Comparison of ENCODE assay signal across 26 cellular contexts in genomic region chr5:173626501-173626812, GRCh38. TPM values are rescaled to one million over a fixed set of nuclear protein-coding genes. Genes with fewer than 3 reads are reported as not detected.
DNase-seq lines count a peak whose midpoint lies in the region; ATAC-seq, FAIRE-seq and TF ChIP-seq lines count a peak whose summit lies in the region.
"Had no signal": no experiment of that assay in that cellular context is flagged by ENCODE, and none has a peak within 500 bp of the region (broad histone marks: within the 10 kb centered on the region; RNA-seq: fewer than 3 reads in every experiment).

No MANE protein-coding gene starts in this region.

- TF ChIP-seq CTCF in uterus (IDR thresholded peaks at IDR 0.05): no peak

- no peaks in the 10 kb centered on the region for H3K4me1 ChIP-seq in uterus
- H3K4me1 ChIP-seq: testis had no signal

- CTCF ChIA-PET in HEK293T (lab: Yijun Ruan, JAX): no interaction called here

- H3K27ac Mint-ChIP-seq in T-helper 17 cell: no peak overlapping the region
- H3K27ac Mint-ChIP-seq: activated naive CD8-positive, alpha-beta T cell; effector memory CD8-positive, alpha-beta T cell; memory B cell had no signal

- no peak overlapping the region for H3K27ac ChIP-seq in uterus
- H3K27ac ChIP-seq: esophagus muscularis mucosa, ovary, testis, VCaP had no signal

- H3K4me1 Mint-ChIP-seq in T-helper 17 cell: peaks cover under 1% of the 10 kb centered on the region

- no peaks in the 10 kb centered on the region for H3K36me3 ChIP-seq in uterus
- H3K36me3 ChIP-seq: esophagus muscularis mucosa, gastrocnemius medialis, ovary had no signal

- POLR2A ChIA-PET in HEK293T (lab: Yijun Ruan, JAX): no interaction called here

- FAIRE-seq in GM19239 (lab: Jason Lieb, UNC): peak; percentile 8
- FAIRE-seq: colon, GM12878, kidney had no signal

- H3K4me3 Mint-ChIP-seq in T-helper 17 cell: peak overlapping the region; percentile 19
- H3K4me3 Mint-ChIP-seq: activated naive CD8-positive, alpha-beta T cell; effector memory CD8-positive, alpha-beta T cell; naive B cell had no signal

- no peaks in the 10 kb centered on the region for H3K9me3 ChIP-seq in T-helper 17 cell (ENCODE audit: control insufficient read depth, low read length, poor library complexity, severe bottlenecking)
- no peaks in the 10 kb centered on the region for H3K9me3 ChIP-seq in uterus
- H3K9me3 ChIP-seq: esophagus muscularis mucosa, gastrocnemius medialis, ovary, SK-N-SH, testis had no signal

- H3K36me3 Mint-ChIP-seq in T-helper 17 cell (ENCODE audit: low read depth): no peaks in the 10 kb centered on the region
- H3K36me3 Mint-ChIP-seq: activated naive CD8-positive, alpha-beta T cell; memory B cell; naive B cell had no signal

- intact Hi-C loops in uterus (cut with DNase I; ENCODE audit: low total_unique reads): no loop called here

- no peak overlapping the region for H3K4me3 ChIP-seq in uterus
- H3K4me3 ChIP-seq: esophagus muscularis mucosa, gastrocnemius medialis, GM12878, ovary, testis had no signal

- no peak for TF ChIP-seq POLR2A in uterus (IDR thresholded peaks at IDR 0.05)

- no peaks in the 10 kb centered on the region for H3K27me3 ChIP-seq in uterus
- H3K27me3 ChIP-seq: gastrocnemius medialis, ovary, testis had no signal

- no peak for DNase-seq in GM19239 (ENCODE audit: insufficient read length, low spot score)
- DNase-seq in T-helper 17 cell: no peak
- DNase-seq in hypothalamus (lab: John Stamatoyannopoulos, UW): peak in 33 of 51 donors; percentile 12 to 78 (median 43)
- peak; percentile 82 for DNase-seq in putamen (ENCODE audit: low spot score)
- no peak for DNase-seq in uterus
- DNase-seq in HEK293T (ENCODE audit: extremely low spot score): no peak
- DNase-seq: activated CD4-positive, alpha-beta T cell treated with anti-CD3 and anti-CD28 coated beads, Interleukin-2, amount 50 U/mL, for 1 hour; DND-41; effector memory CD8-positive, alpha-beta T cell; Kasumi-1; kidney; naive B cell; NCI-H1092; NCI-H2081; NCI-H446 treated with DMSO at 0.1 percent for 48 hours; ovary; SK-N-SH; testis had no signal

- peaks cover 33% of the 10 kb centered on the region for H3K27me3 Mint-ChIP-seq in T-helper 17 cell
- H3K27me3 Mint-ChIP-seq: memory B cell had no signal

- no peak for ATAC-seq in T-helper 17 cell
- no peak for ATAC-seq in HG03342 (IDR thresholded peaks at IDR 0.05; ENCODE audit: unreplicated experiment)
- ATAC-seq: effector memory CD8-positive, alpha-beta T cell had no signal

TF ChIP-seq in HEK293T, 16 proteins besides CTCF, POLR2A, EP300 and RAD21:
- TF ChIP-seq ARNT (IDR thresholded peaks at IDR 0.05) (no peak), BHLHE40 (IDR thresholded peaks at IDR 0.05; ENCODE audit: borderline replicate concordance) (no peak), SP1 (IDR thresholded peaks at IDR 0.05) (no peak), ELF4 (IDR thresholded peaks at IDR 0.05) (no peak), CTBP1 (IDR thresholded peaks at IDR 0.05; ENCODE audit: borderline replicate concordance) (no peak), FOXM1 (IDR thresholded peaks at IDR 0.05; ENCODE audit: borderline replicate concordance) (no peak), LEF1 (IDR thresholded peaks at IDR 0.05; ENCODE audit: borderline replicate concordance) (no peak), FOXA1 (IDR thresholded peaks at IDR 0.05) (no peak), FOXK2 (IDR thresholded peaks at IDR 0.05) (no peak), SUZ12 (IDR thresholded peaks at IDR 0.05) (no peak), NFRKB (IDR thresholded peaks at IDR 0.05) (no peak), HDGF (IDR thresholded peaks at IDR 0.05; ENCODE audit: borderline replicate concordance) (no peak), L3MBTL2 (conservative IDR thresholded peaks at IDR 0.05) (no peak), TARDBP (IDR thresholded peaks at IDR 0.05) (no peak), ZNF384 (IDR thresholded peaks at IDR 0.05) (no peak)
- TF ChIP-seq, protein P1, sequence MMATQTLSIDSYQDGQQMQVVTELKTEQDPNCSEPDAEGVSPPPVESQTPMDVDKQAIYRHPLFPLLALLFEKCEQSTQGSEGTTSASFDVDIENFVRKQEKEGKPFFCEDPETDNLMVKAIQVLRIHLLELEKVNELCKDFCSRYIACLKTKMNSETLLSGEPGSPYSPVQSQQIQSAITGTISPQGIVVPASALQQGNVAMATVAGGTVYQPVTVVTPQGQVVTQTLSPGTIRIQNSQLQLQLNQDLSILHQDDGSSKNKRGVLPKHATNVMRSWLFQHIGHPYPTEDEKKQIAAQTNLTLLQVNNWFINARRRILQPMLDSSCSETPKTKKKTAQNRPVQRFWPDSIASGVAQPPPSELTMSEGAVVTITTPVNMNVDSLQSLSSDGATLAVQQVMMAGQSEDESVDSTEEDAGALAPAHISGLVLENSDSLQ (IDR thresholded peaks at IDR 0.05): no peak

RNA-seq across cellular contexts. Expression of gene BOD1, which starts 10.0 kb away (rescaled TPM):
- 10 to 100 TPM; 21.8 TPM for total RNA-seq in T-helper 17 cell
- total RNA-seq in uterus: 10 to 100 TPM; 48.2 to 64.8 (median 57.2) TPM

Comparison
In these comparisons a context has a peak if more than half of its experiments do, and no peak if none do; other contexts are left out.
1. DNase-seq: peak in hypothalamus (33 of 51) and putamen (single experiment); none in GM19239 (single experiment), T-helper 17 cell (0 of 3), uterus (0 of 2) and HEK293T (single experiment).